ENCODE assay signal across 10 cellular contexts in the genomic region with DNA sequence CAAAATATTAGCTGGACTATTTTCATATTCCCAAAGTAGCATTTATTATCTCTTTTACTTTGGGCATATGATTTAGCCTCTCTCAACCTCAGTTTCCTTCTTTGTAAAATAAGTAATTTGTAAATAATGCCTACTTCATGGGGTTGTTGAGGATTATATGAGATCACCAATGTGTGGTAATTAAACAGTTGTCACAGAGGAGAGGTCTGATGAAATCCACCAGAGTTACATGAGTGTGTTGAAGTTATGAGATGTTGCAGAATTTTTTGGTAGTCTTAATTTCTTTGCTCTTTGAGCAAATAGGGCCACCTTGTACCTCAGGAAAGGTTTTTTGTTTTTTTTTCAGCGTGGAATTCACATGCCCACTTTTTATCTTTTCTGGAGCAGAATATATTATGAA. TPM values are rescaled to one million over a fixed set of nuclear protein-coding genes. Genes with fewer than 3 reads are reported as not detected.
DNase-seq lines count a peak whose midpoint lies in the region; ATAC-seq, FAIRE-seq and TF ChIP-seq lines count a peak whose summit lies in the region.
"Had no signal": no experiment of that assay in that cellular context is flagged by ENCODE, and none has a peak within 500 bp of the region (broad histone marks: within the 10 kb centered on the region; RNA-seq: fewer than 3 reads in every experiment).

No MANE protein-coding gene starts in this region.

- H3K79me2 ChIP-seq in astrocyte (ENCODE audit: insufficient read depth, low read length), result peaks cover 38% of the 10 kb centered on the region

- H3K27ac ChIP-seq in astrocyte (ENCODE audit: low read depth, low read length) (no peak overlapping the region), RWPE1 (no peak overlapping the region)

- H3K36me3 Mint-ChIP-seq in IgD-negative memory B cell (peaks cover 5% of the 10 kb centered on the region), astrocyte (ENCODE audit: low read depth, unreplicated experiment) (no peaks in the 10 kb centered on the region), memory B cell (peaks cover 1% of the 10 kb centered on the region)

- peak overlapping the region; percentile 84 to 95 (median 94) for H3K4me3 Mint-ChIP-seq in IgD-negative memory B cell
- H3K4me3 Mint-ChIP-seq in astrocyte (ENCODE audit: unreplicated experiment), result peak overlapping the region; percentile 97
- H3K4me3 Mint-ChIP-seq in memory B cell, result peak overlapping the region; percentile 27

- peak overlapping the region; percentile 93 for H3K9ac ChIP-seq in astrocyte (ENCODE audit: low read length)

- no peaks in the 10 kb centered on the region for H3K4me1 ChIP-seq in astrocyte (ENCODE audit: insufficient read depth, low read length)

- peak overlapping the region; percentile 68 for H3K4me3 ChIP-seq in AG04449 (ENCODE audit: low read depth, low read length)
- H3K4me3 ChIP-seq in astrocyte (ENCODE audit: insufficient read depth, low read depth, low read length), result peak overlapping the region; percentile 84

- TF ChIP-seq CTCF in AG04449 (IDR thresholded peaks at IDR 0.05; ENCODE audit: insufficient read depth, low read length, missing control alignments) (no peak), astrocyte (IDR thresholded peaks at IDR 0.05; ENCODE audit: insufficient read depth, low read depth, low read length) (no peak), RWPE1 (conservative IDR thresholded peaks at IDR 0.05; ENCODE audit: low read depth) (no peak)

- H3K4me1 Mint-ChIP-seq in IgD-negative memory B cell, result peaks cover 12 to 13% (median 12%) of the 10 kb centered on the region in 3 donors
- no peaks in the 10 kb centered on the region for H3K4me1 Mint-ChIP-seq in astrocyte (ENCODE audit: low read depth, unreplicated experiment)
- H3K4me1 Mint-ChIP-seq in memory B cell, result peaks cover 2% of the 10 kb centered on the region

- no peaks in the 10 kb centered on the region for H4K20me1 ChIP-seq in astrocyte (ENCODE audit: insufficient read depth, low read length)

- H3K36me3 ChIP-seq in astrocyte (ENCODE audit: insufficient read depth, low read length), result peaks cover 6% of the 10 kb centered on the region

- POLR2A ChIA-PET in AG04449 (lab: Yijun Ruan, JAX) (interaction anchor here (1.0 kb wide), 1 partner anchor 10 kb away, joined by 3 read pairs; a partner anchor contains a TSS), RWPE1 (lab: Yijun Ruan, JAX; ENCODE audit: low non-redundant PET) (no interaction called here)

- no peaks in the 10 kb centered on the region for H3K27me3 ChIP-seq in astrocyte (ENCODE audit: insufficient read depth, low read length)

- no peak for ATAC-seq in memory B cell (ENCODE audit: low read depth)
- no peak for ATAC-seq in GM21423 (IDR thresholded peaks at IDR 0.05; ENCODE audit: unreplicated experiment)

- peak overlapping the region; percentile 20 to 91 (median 84) for H3K27ac Mint-ChIP-seq in IgD-negative memory B cell
- H3K27ac Mint-ChIP-seq in astrocyte (ENCODE audit: unreplicated experiment), result peak overlapping the region; percentile 58
- peak overlapping the region; percentile 96 for H3K27ac Mint-ChIP-seq in memory B cell

- H3K4me2 ChIP-seq in astrocyte (ENCODE audit: low read length), result peak overlapping the region; percentile 88

- H3K9me3 Mint-ChIP-seq in IgD-negative memory B cell (peaks cover 0 to 2% (median 0%) of the 10 kb centered on the region in 3 donors), astrocyte (ENCODE audit: unreplicated experiment) (no peaks in the 10 kb centered on the region), memory B cell (no peaks in the 10 kb centered on the region)

- H2AFZ ChIP-seq in astrocyte (ENCODE audit: low read depth, low read length), result no peak overlapping the region

- no peak for FAIRE-seq in astrocyte (lab: Jason Lieb, UNC)

- CTCF ChIA-PET in AG04449 (lab: Yijun Ruan, JAX), result interaction anchor here (2.0 to 2.7 kb wide), 3 partner anchors 9 to 128 kb away, joined by 7 to 10 read pairs (median 9); a partner anchor contains a TSS
- CTCF ChIA-PET in RWPE1 (lab: Yijun Ruan, JAX), result interaction anchor here (0.6 to 1.3 kb wide), 2 partner anchors 10 to 423 kb away, joined by 4 read pairs; a partner anchor contains a TSS

- DNase-seq in AG04449 (ENCODE audit: low read depth, low spot score) (no peak), astrocyte (ENCODE audit: low read depth) (no peak), memory B cell (ENCODE audit: low spot score in 2 of 2) (no peak), NCI-H526 (lab: John Stamatoyannopoulos, UW) (no peak), NCI-H187 (lab: John Stamatoyannopoulos, UW) (no peak), RWPE1 (ENCODE audit: low spot score) (no peak)
- DNase-seq: kidney glomerular epithelial cell, NCI-H526 treated with DMSO at 0.1 percent for 48 hours had no signal

- H3K9me3 ChIP-seq in astrocyte (ENCODE audit: insufficient read depth, low read depth, low read length), result no peaks in the 10 kb centered on the region

- H3K27me3 Mint-ChIP-seq in IgD-negative memory B cell (no peaks in the 10 kb centered on the region), astrocyte (ENCODE audit: low read depth, unreplicated experiment) (no peaks in the 10 kb centered on the region), memory B cell (no peaks in the 10 kb centered on the region)

RNA-seq across cellular contexts. Expression of a gene that starts 1.4 kb away (rescaled TPM):
- polyA plus RNA-seq in IgD-negative memory B cell, result 326 TPM
- total RNA-seq in astrocyte, result 246 and 250 TPM in 2 replicates

RNA-seq across cellular contexts. Expression of a gene that starts 5.5 kb away (rescaled TPM):
- 34.0 TPM for polyA plus RNA-seq in IgD-negative memory B cell
- total RNA-seq in astrocyte, result 84.3 and 95.6 TPM in 2 replicates

RNA-seq across cellular contexts. Expression of a gene that starts 9.8 kb away (rescaled TPM):
- 4.1 TPM for polyA plus RNA-seq in IgD-negative memory B cell
- 15.0 and 17.2 TPM in 2 replicates for total RNA-seq in astrocyte

Comparison
In these comparisons a context has a peak if more than half of its experiments do, and no peak if none do; other contexts are left out.
1. H3K4me3 Mint-ChIP-seq: peak in every context shown above with its lines; median percentile 97 in astrocyte; 94 in IgD-negative memory B cell; 27 in memory B cell.